ENCODE assay signal across 12 cellular contexts in genomic region chr2:232568161-232568560, GRCh38. TPM values are rescaled to one million over a fixed set of nuclear protein-coding genes. Genes with fewer than 3 reads are reported as not detected.
DNase-seq lines count a peak whose midpoint lies in the region; ATAC-seq, FAIRE-seq and TF ChIP-seq lines count a peak whose summit lies in the region.
"Had no signal": no experiment of that assay in that cellular context is flagged by ENCODE, and none has a peak within 500 bp of the region (broad histone marks: within the 10 kb centered on the region; RNA-seq: fewer than 3 reads in every experiment).

No MANE protein-coding gene starts in this region.

- peaks cover 12% of the 10 kb centered on the region for H3K4me1 ChIP-seq in astrocyte (ENCODE audit: insufficient read depth, low read length)
- no peaks in the 10 kb centered on the region for H3K4me1 ChIP-seq in right cardiac atrium (ENCODE audit: control insufficient read depth, insufficient read depth, low read length)

- TF ChIP-seq CTCF in AG09319 (IDR thresholded peaks at IDR 0.05; ENCODE audit: low read depth, low read length) (no peak), astrocyte (IDR thresholded peaks at IDR 0.05; ENCODE audit: insufficient read depth, low read depth, low read length) (no peak)

- peaks cover 48% of the 10 kb centered on the region for H3K36me3 Mint-ChIP-seq in astrocyte (ENCODE audit: low read depth, unreplicated experiment)

- no peaks in the 10 kb centered on the region for H3K27me3 ChIP-seq in astrocyte (ENCODE audit: insufficient read depth, low read length)
- H3K27me3 ChIP-seq in right cardiac atrium (ENCODE audit: control insufficient read depth, insufficient read depth), result no peaks in the 10 kb centered on the region
- H3K27me3 ChIP-seq: transverse colon had no signal

- 64% methylated on average over 5 of the region's 5 CpGs for WGBS in right cardiac atrium

- FAIRE-seq in astrocyte (lab: Jason Lieb, UNC), result peak; percentile 80

- intact Hi-C loops in right cardiac atrium (cut with DNase I), result no loop called here

- DNase-seq in AG09319 (ENCODE audit: extremely low read depth, low read depth) (peak; percentile 84), HT1080 (ENCODE audit: low read depth) (peak; percentile 79), astrocyte (ENCODE audit: low read depth) (peak; percentile 81), right cardiac atrium (no peak), NCI-H128 (lab: John Stamatoyannopoulos, UW; ENCODE audit: unreplicated experiment) (no peak), caudate nucleus (lab: John Stamatoyannopoulos, UW) (no peak)
- no peak for DNase-seq in activated naive CD4-positive, alpha-beta T cell (lab: John Stamatoyannopoulos, UW)
- DNase-seq: NCI-H524 treated with DMSO at 0.1 percent for 48 hours; stimulated activated CD4-positive, alpha-beta T cell treated with anti-CD3 and anti-CD28 coated beads, Interleukin-2, amount 100 ng/mL, for 48 hours; transverse colon had no signal

- peak overlapping the region; percentile 34 for H3K4me2 ChIP-seq in astrocyte (ENCODE audit: low read length)

- H3K27me3 Mint-ChIP-seq in astrocyte (ENCODE audit: low read depth, unreplicated experiment), result no peaks in the 10 kb centered on the region

- H3K4me1 Mint-ChIP-seq in astrocyte (ENCODE audit: low read depth, unreplicated experiment), result peaks cover 26% of the 10 kb centered on the region

- no peaks in the 10 kb centered on the region for H3K9me3 ChIP-seq in astrocyte (ENCODE audit: insufficient read depth, low read depth, low read length)
- H3K9me3 ChIP-seq in right cardiac atrium (ENCODE audit: control insufficient read depth, low read length), result no peaks in the 10 kb centered on the region
- H3K9me3 ChIP-seq: transverse colon had no signal

- H3K4me3 Mint-ChIP-seq in astrocyte (ENCODE audit: unreplicated experiment), result no peak overlapping the region

- H3K9ac ChIP-seq in astrocyte (ENCODE audit: low read length), result peak overlapping the region; percentile 1

- H3K27ac ChIP-seq in astrocyte (ENCODE audit: low read depth, low read length) (peak overlapping the region; percentile 52), right cardiac atrium (ENCODE audit: low read length) (no peak overlapping the region), caudate nucleus (ENCODE audit: low read depth, low read length) (no peak overlapping the region)
- H3K27ac ChIP-seq: VCaP had no signal

- no peaks in the 10 kb centered on the region for H3K79me2 ChIP-seq in astrocyte (ENCODE audit: insufficient read depth, low read length)

- H4K20me1 ChIP-seq in astrocyte (ENCODE audit: insufficient read depth, low read length), result peaks cover 24% of the 10 kb centered on the region

- ATAC-seq in right cardiac atrium (peak; percentile 51 to 63), HG02981 (IDR thresholded peaks at IDR 0.05; ENCODE audit: unreplicated experiment) (no peak)

- peak overlapping the region; percentile 42 for H3K27ac Mint-ChIP-seq in astrocyte (ENCODE audit: unreplicated experiment)

- H3K36me3 ChIP-seq in astrocyte (ENCODE audit: insufficient read depth, low read length), result peaks cover 50% of the 10 kb centered on the region

- H3K9me3 Mint-ChIP-seq in astrocyte (ENCODE audit: unreplicated experiment), result no peaks in the 10 kb centered on the region

- no peak overlapping the region for H2AFZ ChIP-seq in astrocyte (ENCODE audit: low read depth, low read length)

- H3K4me3 ChIP-seq in astrocyte (ENCODE audit: insufficient read depth, low read depth, low read length), result no peak overlapping the region
- H3K4me3 ChIP-seq in right cardiac atrium (ENCODE audit: low read length), result no peak overlapping the region
- H3K4me3 ChIP-seq: transverse colon had no signal

RNA-seq across cellular contexts. Expression of gene EIF4E2, which starts 17.7 kb away (rescaled TPM):
- total RNA-seq in HT1080 (2014; rRNA removed; shearing (Covaris generic)), result 108 and 123 TPM in 2 replicates
- 54.1 and 62.8 TPM in 2 replicates for polyA plus RNA-seq in HT1080 (2015; cell fraction: cytosol; rRNA removed)
- polyA plus RNA-seq in HT1080 (2015; cell fraction: nucleus; rRNA removed), result 50.3 and 60.9 TPM in 2 replicates
- total RNA-seq in astrocyte, result 112 and 113 TPM in 2 replicates
- total RNA-seq in right cardiac atrium, result 10 to 100 TPM; 32.1 to 49.4 (median 45.9) TPM
- 32.3 TPM for polyA plus RNA-seq in right cardiac atrium

RNA-seq across cellular contexts. Expression of gene TIGD1, which starts 17.8 kb away (rescaled TPM):
- total RNA-seq in HT1080 (2014; rRNA removed; shearing (Covaris generic)), result 4.2 and 5.6 TPM in 2 replicates
- 5.6 and 7.3 TPM in 2 replicates for polyA plus RNA-seq in HT1080 (2015; cell fraction: cytosol; rRNA removed)
- polyA plus RNA-seq in HT1080 (2015; cell fraction: nucleus; rRNA removed), result 9.3 and 13.8 TPM in 2 replicates
- total RNA-seq in astrocyte, result 6.5 and 6.7 TPM in 2 replicates
- total RNA-seq in right cardiac atrium, result 1 to 10 TPM; 2.6 to 3.3 (median 3.2) TPM
- 1.9 TPM for polyA plus RNA-seq in right cardiac atrium

RNA-seq across cellular contexts. Expression of gene CHRNG, which starts 28.7 kb away (rescaled TPM):
- total RNA-seq in HT1080 (2014; rRNA removed; shearing (Covaris generic)), result not detected in 2 replicates
- polyA plus RNA-seq in HT1080 (2015; cell fraction: cytosol; rRNA removed), result not detected in 2 replicates
- polyA plus RNA-seq in HT1080 (2015; cell fraction: nucleus; rRNA removed), result not detected in 2 replicates
- total RNA-seq in astrocyte (not detected in 2 replicates), right cardiac atrium (not detected)
- not detected for polyA plus RNA-seq in right cardiac atrium
- total RNA-seq: transverse colon had no signal

RNA-seq across cellular contexts. Expression of gene CHRND, which starts 42.2 kb away (rescaled TPM):
- total RNA-seq in HT1080 (2014; rRNA removed; shearing (Covaris generic)), result not detected in 2 replicates
- polyA plus RNA-seq in HT1080 (2015; cell fraction: cytosol; rRNA removed), result not detected in 2 replicates
- not detected in 2 replicates for polyA plus RNA-seq in HT1080 (2015; cell fraction: nucleus; rRNA removed)
- not detected in 2 replicates for total RNA-seq in astrocyte
- total RNA-seq in right cardiac atrium, result under 1 TPM in 1 of 4 donors, not detected in 3; 0.53 TPM
- 0.09 TPM for polyA plus RNA-seq in right cardiac atrium
- total RNA-seq: transverse colon had no signal

RNA-seq across cellular contexts. Expression of gene PRSS56, which starts 48.0 kb away (rescaled TPM):
- total RNA-seq in HT1080 (2014; rRNA removed; shearing (Covaris generic)), result not detected in 2 replicates
- polyA plus RNA-seq in HT1080 (2015; cell fraction: cytosol; rRNA removed), result not detected in 2 replicates
- polyA plus RNA-seq in HT1080 (2015; cell fraction: nucleus; rRNA removed), result not detected in 2 replicates
- not detected in 2 replicates for total RNA-seq in astrocyte
- under 1 TPM in 1 of 4 donors, not detected in 3; 0.11 TPM for total RNA-seq in right cardiac atrium
- polyA plus RNA-seq in right cardiac atrium, result 0.05 TPM
- total RNA-seq: transverse colon had no signal

Comparison
In these comparisons a context has a peak if more than half of its experiments do, and no peak if none do; other contexts are left out.
1. DNase-seq: peak in AG09319 (single experiment), HT1080 (single experiment) and astrocyte (single experiment); none in right cardiac atrium (0 of 3), activated naive CD4-positive, alpha-beta T cell (0 of 4), NCI-H128 (single experiment) and caudate nucleus (0 of 61).